In the genomic region with DNA sequence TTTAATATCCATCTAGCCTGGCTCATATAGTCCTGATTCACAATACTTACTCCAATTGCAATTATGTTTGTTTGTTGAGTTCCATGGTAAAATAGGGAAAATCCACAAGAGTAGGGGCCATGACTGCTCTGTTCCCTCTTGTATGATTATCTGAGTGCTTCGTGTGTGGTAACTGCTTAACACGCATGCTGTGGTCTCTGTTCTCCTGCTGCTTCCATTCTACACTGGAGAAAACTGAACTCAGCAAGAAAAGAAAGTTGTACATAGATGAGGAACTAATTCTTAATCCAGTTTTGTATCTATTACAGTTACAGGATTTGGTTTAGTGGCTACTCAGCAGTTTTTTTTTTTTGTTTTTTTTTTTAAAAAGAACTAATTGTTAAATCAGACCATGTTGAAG, we compare ENCODE assay signal across 18 cellular contexts.
DNase-seq lines count a peak whose midpoint lies in the region; ATAC-seq, FAIRE-seq and TF ChIP-seq lines count a peak whose summit lies in the region.
"Had no signal": no experiment of that assay in that cellular context is flagged by ENCODE, and none has a peak within 500 bp of the region (broad histone marks: within the 10 kb centered on the region; RNA-seq: fewer than 3 reads in every experiment).

No MANE protein-coding gene starts in this region.

- H3K9me3 ChIP-seq in K562 (replicated peaks; ENCODE audit: control insufficient read depth, insufficient read depth, low read depth, low read length) (0 out of 2 replicates have a peak, but pooled peaks cover 1% of the 10 kb centered on the region), left lung (no peaks in the 10 kb centered on the region)
- H3K9me3 ChIP-seq: Peyer's patch had no signal

- peaks cover 12% of the 10 kb centered on the region for H3K9me3 Mint-ChIP-seq in activated T-cell treated with anti-CD3 and anti-CD28 coated beads, Interleukin-2, amount 50 U/mL, for 24 hours
- H3K9me3 Mint-ChIP-seq: GM23338 had no signal

- no peak for TF ChIP-seq EP300 in K562 (IDR thresholded peaks at IDR 0.05; ENCODE audit: low read length)

- CTCF ChIA-PET in K562 (lab: Yijun Ruan, JAX; ENCODE audit: low intra/inter-chr PET ratio): no interaction called here

- H4K20me1 ChIP-seq in K562 (replicated peaks; ENCODE audit: control insufficient read depth, insufficient read depth, low read length): no peaks in the 10 kb centered on the region

- H3K36me3 ChIP-seq in K562 (ENCODE audit: control insufficient read depth, insufficient read depth, low read length) (no peaks in the 10 kb centered on the region), left lung (no peaks in the 10 kb centered on the region)
- H3K36me3 ChIP-seq: Peyer's patch had no signal

- TF ChIP-seq POLR2A in GM12891 (IDR thresholded peaks at IDR 0.05; ENCODE audit: low read depth, low read length): no peak
- TF ChIP-seq POLR2A in K562 (conservative IDR thresholded peaks at IDR 0.05): no peak

- no peak for ATAC-seq in K562
- no peak for ATAC-seq in left lung
- ATAC-seq: GM23338 had no signal

- no peak overlapping the region for H3K4me2 ChIP-seq in K562 (ENCODE audit: insufficient read depth, low read length)
- H3K4me2 ChIP-seq: GM23338 had no signal

- in situ Hi-C loops in K562 (cut with MboI): no loop called here

- no peak overlapping the region for H2AFZ ChIP-seq in K562 (ENCODE audit: low read depth, low read length)
- H2AFZ ChIP-seq: GM23338 had no signal

- DNase-seq in activated T-cell treated with anti-CD3 and anti-CD28 coated beads, Interleukin-2, amount 50 U/mL, for 24 hours: no peak
- no peak for DNase-seq in activated T-cell treated with anti-CD3 and anti-CD28 coated beads, Interleukin-2, amount 50 U/mL, for 48 hours
- DNase-seq in GM12891 (ENCODE audit: insufficient read length, low spot score) (no peak), OCI-M1 (lab: John Stamatoyannopoulos, UW) (peak; percentile 6), K562 (ENCODE audit: extremely low read depth in 1 of 4, low spot score in 3 of 4) (no peak), frontal cortex (ENCODE audit: low spot score in 2 of 2) (no peak), left lung (no peak)
- DNase-seq: AML-193, HCEC 1CT, KG1, NCI-H1105 treated with DMSO at 0.1 percent for 48 hours, NCI-H1694 treated with DMSO at 0.1 percent for 48 hours, Peyer's patch had no signal

- peaks cover 7% of the 10 kb centered on the region for H3K36me3 Mint-ChIP-seq in activated T-cell treated with anti-CD3 and anti-CD28 coated beads, Interleukin-2, amount 50 U/mL, for 24 hours (ENCODE audit: low read depth)

- H3K9ac ChIP-seq in K562 (ENCODE audit: insufficient read depth in 1 of 2, low read depth in 2 of 2, low read length in 2 of 2): no peak overlapping the region

- H3K27ac ChIP-seq in K562 (ENCODE audit: extremely low read depth, low read depth, low read length): no peak overlapping the region
- no peak overlapping the region for H3K27ac ChIP-seq in left lung
- H3K27ac ChIP-seq: C4-2B, Peyer's patch had no signal

- peak overlapping the region; percentile 99 for H3K27ac Mint-ChIP-seq in activated T-cell treated with anti-CD3 and anti-CD28 coated beads, Interleukin-2, amount 50 U/mL, for 24 hours
- H3K27ac Mint-ChIP-seq: GM23338 had no signal

- no peak for TF ChIP-seq RAD21 in K562 (CRISPR knock-in tag; conservative IDR thresholded peaks at IDR 0.05 in 1 of 2, IDR thresholded peaks at IDR 0.05 in 1 of 2)

- no peaks in the 10 kb centered on the region for H3K9me1 ChIP-seq in K562 (ENCODE audit: control insufficient read depth, insufficient read depth, low read length)

- peaks cover 97% of the 10 kb centered on the region for H3K4me1 Mint-ChIP-seq in activated T-cell treated with anti-CD3 and anti-CD28 coated beads, Interleukin-2, amount 50 U/mL, for 24 hours (ENCODE audit: low read depth)
- H3K4me1 Mint-ChIP-seq: GM23338 had no signal

- FAIRE-seq in GM12891 (lab: Jason Lieb, UNC) (peak; percentile 5), K562 (lab: Jason Lieb, UNC) (no peak), frontal cortex (lab: Jason Lieb, UNC) (no peak)
- FAIRE-seq: D721Med, GM12892, GM18507 had no signal

- no TSS peak for BruUV-seq in K562 (replicated peaks; lab: Mats Ljungman, UMichigan)

- H3K27me3 ChIP-seq in K562 (ENCODE audit: control insufficient read depth in 2 of 2, insufficient read depth in 2 of 2, low read length in 2 of 2) (no peaks in the 10 kb centered on the region), left lung (no peaks in the 10 kb centered on the region)
- H3K27me3 ChIP-seq: Peyer's patch had no signal

- H3K27me3 Mint-ChIP-seq in activated T-cell treated with anti-CD3 and anti-CD28 coated beads, Interleukin-2, amount 50 U/mL, for 24 hours: no peaks in the 10 kb centered on the region

- no peak overlapping the region for H3K4me3 ChIP-seq in K562
- H3K4me3 ChIP-seq in left lung: no peak overlapping the region
- H3K4me3 ChIP-seq: GM23338, Peyer's patch had no signal

- TF ChIP-seq CTCF in K562 (IDR thresholded peaks at IDR 0.05 in 2 of 3, conservative IDR thresholded peaks at IDR 0.05 in 1 of 3; ENCODE audit: insufficient read depth in 2 of 3, low read depth in 1 of 3, low read length in 3 of 3) (no peak), left lung (IDR thresholded peaks at IDR 0.05) (no peak)

- H3K79me2 ChIP-seq in K562 (ENCODE audit: control insufficient read depth, insufficient read depth, low read length): no peaks in the 10 kb centered on the region

- intact Hi-C loops in K562 (cut with micrococcal nuclease): no loop called here
- intact Hi-C loops in left lung (cut with DNase I): no loop called here

- H3K4me3 Mint-ChIP-seq in activated T-cell treated with anti-CD3 and anti-CD28 coated beads, Interleukin-2, amount 50 U/mL, for 24 hours: no peak overlapping the region
- H3K4me3 Mint-ChIP-seq: GM23338 had no signal

- POLR2A ChIA-PET in K562 (lab: Yijun Ruan, JAX): no interaction called here

- no peaks in the 10 kb centered on the region for H3K4me1 ChIP-seq in K562 (replicated peaks in 1 of 2; ENCODE audit: control insufficient read depth in 2 of 2, insufficient read depth in 2 of 2, low read length in 2 of 2)
- H3K4me1 ChIP-seq in left lung: no peaks in the 10 kb centered on the region
- H3K4me1 ChIP-seq: Peyer's patch had no signal

- WGBS in K562 (ENCODE audit: insufficient coverage, low coverage, missing lambda C conversion rate): 0% methylated on average over 2 of the region's 2 CpGs

TF ChIP-seq in GM12891, 5 proteins besides CTCF, POLR2A, EP300 and RAD21:
- TF ChIP-seq SPI1 (IDR thresholded peaks at IDR 0.05; ENCODE audit: low read depth, low read length) (no peak), TAF1 (IDR thresholded peaks at IDR 0.05; ENCODE audit: low read depth, low read length) (no peak), POLR2AphosphoS5 (IDR thresholded peaks at IDR 0.05; ENCODE audit: low read depth, low read length) (no peak), POU2F2 (IDR thresholded peaks at IDR 0.05; ENCODE audit: low read depth, low read length) (no peak)

TF ChIP-seq in K562, 482 proteins besides CTCF, POLR2A, EP300 and RAD21:
- TF ChIP-seq ZNF76 (CRISPR knock-in tag; IDR thresholded peaks at IDR 0.05; ENCODE audit: borderline replicate concordance): no peak
- TF ChIP-seq ZNF316 (IDR thresholded peaks at IDR 0.05): peak; percentile 26; the same call in 1 of the 2 replicates
